Comparison of ENCODE assay signal across 10 cellular contexts in the genomic region with DNA sequence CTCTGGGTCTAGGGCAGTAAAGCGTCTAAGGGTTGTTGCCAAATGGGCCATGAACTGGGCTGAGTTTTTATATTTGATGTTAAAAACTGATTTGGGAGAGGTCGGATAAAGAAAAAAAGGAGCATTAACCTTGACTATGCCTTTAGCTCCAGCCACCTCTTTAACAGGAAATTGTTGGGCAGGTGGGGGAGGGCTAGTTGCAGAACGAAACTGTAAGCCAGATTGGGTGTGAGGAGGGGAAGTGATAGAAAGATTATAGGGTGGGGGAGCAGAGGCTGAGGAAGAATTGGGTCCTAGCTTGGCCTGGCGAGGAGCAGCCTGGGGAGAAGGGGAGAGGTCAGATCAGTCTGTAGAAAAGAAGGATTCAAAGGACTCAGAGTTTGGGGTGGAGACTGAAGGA. TPM values are rescaled to one million over a fixed set of nuclear protein-coding genes. Genes with fewer than 3 reads are reported as not detected.
"Had no signal": no experiment of that assay in that cellular context is flagged by ENCODE, and none has a peak within 500 bp of the region (broad histone marks: within the 10 kb centered on the region; RNA-seq: fewer than 3 reads in every experiment).

No MANE protein-coding gene starts in this region.

RNA-seq across cellular contexts. Expression of a gene that starts 39.1 kb away (rescaled TPM):
- total RNA-seq: dermis blood vessel endothelial cell, osteocyte, prostate gland, vagina had no signal
- polyA plus RNA-seq: esophagus had no signal

RNA-seq across cellular contexts. Expression of a gene that starts 54.2 kb away (rescaled TPM):
- total RNA-seq: dermis blood vessel endothelial cell; kidney epithelial cell; mesenteric fat pad; naive thymus-derived CD8-positive, alpha-beta T cell; osteocyte; spleen; T-helper 2 cell treated with Interferon-gamma antibody and Interleukin-4, amounts not matched to agents 100 ng/mL and 5 ng/mL, for 36 hours had no signal
- polyA plus RNA-seq: naive thymus-derived CD8-positive, alpha-beta T cell had no signal
